In genomic region chr12:25384954-25385216, GRCh38 we compare ENCODE assay signal across 8 cellular contexts.
DNase-seq lines count a peak whose midpoint lies in the region; ATAC-seq, FAIRE-seq and TF ChIP-seq lines count a peak whose summit lies in the region.

No MANE protein-coding gene starts in this region.

- H3K9ac ChIP-seq in HepG2 (ENCODE audit: insufficient read depth, low read depth, low read length) = peak overlapping the region; percentile 90; the same call in 1 of the 2 replicates

- 0% methylated on average over 5 of the region's 9 CpGs for WGBS in HepG2 (ENCODE audit: low lambda C conversion rate)
- WGBS in thymus = 46% methylated on average over 9 of the region's 9 CpGs

- H3K27ac ChIP-seq in ascending aorta (peak overlapping the region; percentile 100), HepG2 (ENCODE audit: extremely low read length, insufficient read depth, low read length) (no peak overlapping the region), thymus (ENCODE audit: low read depth) (peak overlapping the region; percentile 99)

- in situ Hi-C loops in HepG2 (cut with HindIII; ENCODE audit: extremely low pct_ligation_motif_present, low pct_unique_long_range_greater_than_20kb) = no loop called here

- H3K4me1 Mint-ChIP-seq in activated CD8-positive, alpha-beta memory T cell treated with anti-CD3 and anti-CD28 coated beads, Interleukin-2, amount 10 ng/mL, durations not matched to agents 7 days and 5 days = peaks cover 64% of the 10 kb centered on the region

- BruUV-seq in HepG2 (replicated peaks; lab: Mats Ljungman, UMichigan) = no TSS peak

- peak overlapping the region; percentile 85 for H3K4me3 Mint-ChIP-seq in activated CD8-positive, alpha-beta memory T cell treated with anti-CD3 and anti-CD28 coated beads, Interleukin-2, amount 10 ng/mL, durations not matched to agents 7 days and 5 days

- H3K9me3 Mint-ChIP-seq in activated CD8-positive, alpha-beta memory T cell treated with anti-CD3 and anti-CD28 coated beads, Interleukin-2, amount 10 ng/mL, durations not matched to agents 7 days and 5 days (ENCODE audit: low read depth) = peaks cover 2% of the 10 kb centered on the region

- no peaks in the 10 kb centered on the region for H3K27me3 ChIP-seq in ascending aorta
- H3K27me3 ChIP-seq in HepG2 (ENCODE audit: control insufficient read depth in 1 of 2, insufficient read depth in 2 of 2, low read length in 2 of 2) = peaks cover 7 to 30% of the 10 kb centered on the region in 2 experiments
- H3K27me3 ChIP-seq in thymus (ENCODE audit: control insufficient read depth, insufficient read depth) = no peaks in the 10 kb centered on the region

- CTCF ChIA-PET in activated CD8-positive, alpha-beta memory T cell treated with anti-CD3 and anti-CD28 coated beads, Interleukin-2, amount 10 ng/mL, durations not matched to agents 7 days and 5 days (lab: Charles Lee) = interaction anchor here (1.6 to 1.8 kb wide), 2 partner anchors 134 to 147 kb away, joined by 3 to 5 read pairs; partner anchors contain the start of gene KRAS
- CTCF ChIA-PET in HepG2 (lab: Yijun Ruan, JAX; ENCODE audit: low intra/inter-chr PET ratio, low total read pairs) = no interaction called here

- H3K36me3 ChIP-seq in ascending aorta = no peaks in the 10 kb centered on the region
- H3K36me3 ChIP-seq in HepG2 (replicated peaks in 1 of 2; ENCODE audit: control insufficient read depth in 1 of 2, insufficient read depth in 2 of 2, low read length in 2 of 2) = no peaks in the 10 kb centered on the region
- H3K36me3 ChIP-seq in thymus (ENCODE audit: control insufficient read depth, insufficient read depth) = no peaks in the 10 kb centered on the region

- H3K4me1 ChIP-seq in ascending aorta (peaks cover 0 to 7% of the 10 kb centered on the region in 2 donors), HepG2 (ENCODE audit: insufficient read depth, low read length) (peaks cover 34% of the 10 kb centered on the region), thymus (ENCODE audit: control insufficient read depth, insufficient read depth, low read length) (peaks cover 18% of the 10 kb centered on the region)

- peak overlapping the region; percentile 99 for H3K4me2 ChIP-seq in HepG2 (ENCODE audit: low read depth, low read length)

- H3K27me3 Mint-ChIP-seq in activated CD8-positive, alpha-beta memory T cell treated with anti-CD3 and anti-CD28 coated beads, Interleukin-2, amount 10 ng/mL, durations not matched to agents 7 days and 5 days = peaks cover 2% of the 10 kb centered on the region

- intact Hi-C loops in ascending aorta (cut with DNase I) = no loop called here
- intact Hi-C loops in HepG2 (cut with micrococcal nuclease; ENCODE audit: unreplicated experiment) = no loop called here

- peak; percentile 8 for FAIRE-seq in HepG2 (lab: Jason Lieb, UNC)

- no peak for DNase-seq in activated CD8-positive, alpha-beta memory T cell treated with anti-CD3 and anti-CD28 coated beads, Interleukin-2, amount 10 ng/mL, durations not matched to agents 7 days and 5 days
- no peak for DNase-seq in activated CD8-positive, alpha-beta memory T cell treated with anti-CD3 and anti-CD28 coated beads, Interleukin-2, amount 50 U/mL, for 4 hours
- no peak for DNase-seq in ascending aorta (ENCODE audit: low spot score in 2 of 2)
- no peak for DNase-seq in HepG2 (ENCODE audit: low spot score)
- no peak for DNase-seq in NCI-H187 (lab: John Stamatoyannopoulos, UW)
- no peak for DNase-seq in HUDEP-2 (lab: John Stamatoyannopoulos, UW; ENCODE audit: unreplicated experiment in 76 of 76)

- H3K9me3 ChIP-seq in ascending aorta (no peaks in the 10 kb centered on the region), HepG2 (ENCODE audit: low read length) (no peaks in the 10 kb centered on the region), thymus (ENCODE audit: control insufficient read depth) (no peaks in the 10 kb centered on the region)

- no peak for TF ChIP-seq RAD21 in HepG2 (CRISPR knock-in tag; IDR thresholded peaks at IDR 0.05)

- H2AFZ ChIP-seq in HepG2 (ENCODE audit: low read length) = no peak overlapping the region

- TF ChIP-seq EP300 in HepG2 (IDR thresholded peaks at IDR 0.05; ENCODE audit: low read depth in 2 of 2, low read length in 2 of 2) (no peak), HepG2 (CRISPR knock-in tag; IDR thresholded peaks at IDR 0.05; ENCODE audit: borderline replicate concordance) (no peak)

- no peaks in the 10 kb centered on the region for H3K79me2 ChIP-seq in HepG2 (ENCODE audit: insufficient read depth, low read length)

- peak overlapping the region; percentile 97 for H3K27ac Mint-ChIP-seq in activated CD8-positive, alpha-beta memory T cell treated with anti-CD3 and anti-CD28 coated beads, Interleukin-2, amount 10 ng/mL, durations not matched to agents 7 days and 5 days

- no peak for ATAC-seq in activated CD8-positive, alpha-beta memory T cell treated with anti-CD3 and anti-CD28 coated beads, Interleukin-2, amount 10 ng/mL, durations not matched to agents 7 days and 5 days
- ATAC-seq in HepG2 (no peak), GM18511 (IDR thresholded peaks at IDR 0.05; ENCODE audit: unreplicated experiment) (no peak)

- POLR2A ChIA-PET in HepG2 (lab: Yijun Ruan, JAX) = interaction anchor here (0.8 to 1.0 kb wide), 3 partner anchors 51 to 190 kb away, joined by 3 to 6 read pairs (median 3); partner anchors contain the start of genes DNAI7 and ETFRF1

- peak overlapping the region; percentile 76 to 84 for H3K4me3 ChIP-seq in ascending aorta
- H3K4me3 ChIP-seq in HepG2 (replicated peaks in 1 of 3; ENCODE audit: insufficient read depth in 1 of 3, low read depth in 2 of 3, low read length in 3 of 3) = peak overlapping the region; percentile 62 to 75 (median 75); a peak in 5 of 6 replicates
- peak overlapping the region; percentile 65 for H3K4me3 ChIP-seq in thymus (ENCODE audit: low read length)

- no peak for TF ChIP-seq POLR2A in HepG2 (IDR thresholded peaks at IDR 0.05; ENCODE audit: insufficient read depth in 1 of 2, low read depth in 2 of 2, low read length in 2 of 2)

- no peaks in the 10 kb centered on the region for H4K20me1 ChIP-seq in HepG2 (ENCODE audit: insufficient read depth, low read length)

- H3K36me3 Mint-ChIP-seq in activated CD8-positive, alpha-beta memory T cell treated with anti-CD3 and anti-CD28 coated beads, Interleukin-2, amount 10 ng/mL, durations not matched to agents 7 days and 5 days = peaks cover 21% of the 10 kb centered on the region

- no peak for TF ChIP-seq CTCF in ascending aorta (IDR thresholded peaks at IDR 0.05)
- no peak for TF ChIP-seq CTCF in HepG2 (CRISPR knock-in tag; IDR thresholded peaks at IDR 0.05)

TF ChIP-seq in HepG2, 621 proteins besides CTCF, POLR2A, EP300 and RAD21:
- TF ChIP-seq ZNF274 (CRISPR knock-in tag; IDR thresholded peaks at IDR 0.05) (0 out of 2 replicates have a peak, but pooled peaks have one; percentile 10), RNF2 (conservative IDR thresholded peaks at IDR 0.05; ENCODE audit: low read depth) (no peak), SALL2 (CRISPR knock-in tag; IDR thresholded peaks at IDR 0.05) (no peak)
